Comparison of ENCODE assay signal across 8 cellular contexts in genomic region chr19:19062454-19063182, GRCh38. TPM values are rescaled to one million over a fixed set of nuclear protein-coding genes. Genes with fewer than 3 reads are reported as not detected.
DNase-seq lines count a peak whose midpoint lies in the region; TF ChIP-seq lines count a peak whose summit lies in the region.

No MANE protein-coding gene starts in this region.

- peak overlapping the region; percentile 5 for H3K4me3 ChIP-seq in lower leg skin (ENCODE audit: low read depth, poor library complexity, severe bottlenecking)

- DNase-seq in ELR (ENCODE audit: low read depth) (peak; percentile 80), NCI-H2029 treated with DMSO at 0.1 percent for 48 hours (lab: John Stamatoyannopoulos, UW) (peak; percentile 90), astrocyte of the hippocampus (ENCODE audit: low read depth, low spot score) (peak; percentile 35), lower leg skin (ENCODE audit: low spot score in 2 of 2) (no peak), superior temporal gyrus (ENCODE audit: extremely low spot score) (peak; percentile 13), GDM1 (lab: John Stamatoyannopoulos, UW) (no peak), NCI-H1930 (lab: John Stamatoyannopoulos, UW) (no peak)
- DNase-seq in stimulated activated naive CD4-positive, alpha-beta T cell treated with Interleukin-2 at 50 U/mL for 16 hours (lab: John Stamatoyannopoulos, UW): no peak

- no peak for TF ChIP-seq CTCF in lower leg skin (IDR thresholded peaks at IDR 0.05)

- 69 to 70% methylated on average over 4 of the region's 4 CpGs for WGBS in lower leg skin, 2 donors

- intact Hi-C loops in lower leg skin (cut with DNase I; ENCODE audit: low total_unique reads): no loop called here

- TF ChIP-seq POLR2A in lower leg skin (IDR thresholded peaks at IDR 0.05): no peak

RNA-seq across cellular contexts. Expression of gene SLC25A42, which starts 1.2 kb away (rescaled TPM):
- total RNA-seq in lower leg skin: 10 to 100 TPM in 1 of 4 donors, 1 to 10 TPM in 3; 4.6 to 13.9 (median 7.4) TPM

RNA-seq across cellular contexts. Expression of gene ARMC6, which starts 29.2 kb away (rescaled TPM):
- 10 to 100 TPM; 11.3 to 41.0 (median 21.9) TPM for total RNA-seq in lower leg skin

RNA-seq across cellular contexts. Expression of gene SUGP2, which starts 29.3 kb away (rescaled TPM):
- total RNA-seq in lower leg skin: 10 to 100 TPM; 16.2 to 29.8 (median 20.8) TPM

Comparison
In these comparisons a context has a peak if more than half of its experiments do, and no peak if none do; other contexts are left out.
1. DNase-seq: peak in ELR (single experiment), NCI-H2029 treated with DMSO at 0.1 percent for 48 hours (single experiment), astrocyte of the hippocampus (single experiment) and superior temporal gyrus (single experiment); none in lower leg skin (0 of 2), stimulated activated naive CD4-positive, alpha-beta T cell treated with Interleukin-2 at 50 U/mL for 16 hours (single experiment), GDM1 (single experiment) and NCI-H1930 (0 of 2).